Comparison of ENCODE assay signal across 4 cellular contexts in the genomic region with DNA sequence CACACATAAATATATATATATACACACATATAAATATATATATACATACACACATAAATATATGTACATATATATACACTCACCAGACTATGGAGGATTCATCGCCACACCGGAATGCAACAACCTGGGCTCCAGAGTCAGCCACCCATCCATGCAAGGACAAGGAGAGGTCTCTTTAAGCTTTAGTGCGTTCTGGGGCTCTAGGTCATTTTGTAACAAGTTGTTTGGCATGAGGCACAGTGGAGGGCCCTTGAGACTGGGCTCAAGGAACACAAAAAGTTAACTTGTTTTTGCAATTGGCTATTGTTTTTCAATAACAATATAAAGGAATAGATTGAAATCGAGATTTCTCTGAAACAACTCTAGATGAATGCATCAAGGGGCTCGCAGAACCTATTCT. TPM values are rescaled to one million over a fixed set of nuclear protein-coding genes. Genes with fewer than 3 reads are reported as not detected.
"Had no signal": no experiment of that assay in that cellular context is flagged by ENCODE, and none has a peak within 500 bp of the region (broad histone marks: within the 10 kb centered on the region; RNA-seq: fewer than 3 reads in every experiment).

No MANE protein-coding gene starts in this region.

- ATAC-seq: GM12878 had no signal

- H3K4me3 ChIP-seq: GM12878 had no signal

- DNase-seq: GDM1, GF-D8 had no signal

RNA-seq across cellular contexts. Expression of a gene that starts 4.9 kb away (rescaled TPM):
- total RNA-seq: G401 had no signal

RNA-seq across cellular contexts. Expression of a gene that starts 33.6 kb away (rescaled TPM):
- total RNA-seq: G401 had no signal
